In the genomic region with DNA sequence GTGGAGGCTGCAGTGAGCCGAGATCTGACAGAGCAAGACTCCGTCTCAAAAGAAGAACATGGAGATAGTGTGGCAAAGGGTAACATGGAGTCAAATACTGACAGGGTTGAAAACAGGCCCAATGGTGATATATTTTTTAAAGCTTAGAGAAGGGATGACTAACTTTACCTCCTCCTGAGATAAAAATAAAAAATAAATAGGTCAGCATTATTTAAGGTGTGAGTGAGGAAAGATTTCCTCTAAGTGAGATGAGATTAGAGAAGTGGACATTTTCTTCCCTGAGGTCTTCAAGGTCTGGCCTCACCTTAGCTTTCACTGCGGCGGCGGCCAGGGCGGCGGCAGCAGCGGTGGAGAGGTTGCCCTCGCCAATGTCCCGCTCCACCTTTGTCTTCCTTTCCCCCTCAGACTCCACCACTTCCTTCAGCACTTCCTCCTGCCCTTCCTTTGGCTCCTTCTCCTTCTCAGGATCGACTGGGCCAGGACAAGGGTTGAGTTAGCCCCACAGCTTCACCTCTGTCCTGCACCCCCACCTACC, we compare ENCODE assay signal across 30 cellular contexts. TPM values are rescaled to one million over a fixed set of nuclear protein-coding genes. Genes with fewer than 3 reads are reported as not detected.
A peak's percentile ranks its signal among the peaks of the same experiment; 100 is the strongest.
DNase-seq lines count a peak whose midpoint lies in the region; ATAC-seq, FAIRE-seq and TF ChIP-seq lines count a peak whose summit lies in the region.
"Had no signal": no experiment of that assay in that cellular context is flagged by ENCODE, and none has a peak within 500 bp of the region (broad histone marks: within the 10 kb centered on the region; RNA-seq: fewer than 3 reads in every experiment).

No MANE protein-coding gene starts in this region.

- H3K4me3 Mint-ChIP-seq in CD4-positive, alpha-beta memory T cell, result no peak overlapping the region
- H3K4me3 Mint-ChIP-seq in activated CD8-positive, alpha-beta T cell treated with anti-CD3 and anti-CD28 coated beads, Interleukin-2, amount 10 ng/mL, durations not matched to agents 7 days and 5 days, result no peak overlapping the region
- H3K4me3 Mint-ChIP-seq in immature natural killer cell, result no peak overlapping the region

- no peaks in the 10 kb centered on the region for H3K9me3 Mint-ChIP-seq in CD4-positive, alpha-beta memory T cell
- no peaks in the 10 kb centered on the region for H3K9me3 Mint-ChIP-seq in activated CD8-positive, alpha-beta T cell treated with anti-CD3 and anti-CD28 coated beads, Interleukin-2, amount 10 ng/mL, durations not matched to agents 7 days and 5 days (ENCODE audit: insufficient read depth)
- no peaks in the 10 kb centered on the region for H3K9me3 Mint-ChIP-seq in immature natural killer cell

- no peak overlapping the region for H3K4me3 ChIP-seq in A549
- no peak overlapping the region for H3K4me3 ChIP-seq in CD4-positive, alpha-beta memory T cell (ENCODE audit: low read length in 2 of 2)
- H3K4me3 ChIP-seq: heart left ventricle, lung, PC-9, prostate gland, sigmoid colon had no signal

- no peak for TF ChIP-seq RAD21 in A549 (conservative IDR thresholded peaks at IDR 0.05 in 1 of 2, IDR thresholded peaks at IDR 0.05 in 1 of 2)

- CTCF ChIA-PET in A549 (lab: Yijun Ruan, JAX), result interaction anchor here (0.8 to 5.1 kb wide), 4 partner anchors 10 to 50 kb away, joined by 3 to 42 read pairs (median 11); a partner anchor contains a TSS
- CTCF ChIA-PET in CD4-positive, alpha-beta memory T cell (lab: Charles Lee; ENCODE audit: partially characterized antibody), result no interaction called here
- CTCF ChIA-PET in activated CD8-positive, alpha-beta T cell treated with anti-CD3 and anti-CD28 coated beads, Interleukin-2, amount 10 ng/mL, durations not matched to agents 7 days and 5 days (lab: Charles Lee), result no interaction called here

- H3K27me3 Mint-ChIP-seq in CD4-positive, alpha-beta memory T cell, result no peaks in the 10 kb centered on the region
- H3K27me3 Mint-ChIP-seq in activated CD8-positive, alpha-beta T cell treated with anti-CD3 and anti-CD28 coated beads, Interleukin-2, amount 10 ng/mL, durations not matched to agents 7 days and 5 days (ENCODE audit: low read depth), result no peaks in the 10 kb centered on the region
- peaks cover 0 to 10% (median 0%) of the 10 kb centered on the region in 3 donors for H3K27me3 Mint-ChIP-seq in immature natural killer cell (ENCODE audit: low read depth in 3 of 3)

- peaks cover 74% of the 10 kb centered on the region for H3K36me3 ChIP-seq in CD4-positive, alpha-beta memory T cell (ENCODE audit: insufficient read depth, low read length)

- no peaks in the 10 kb centered on the region for H3K4me1 ChIP-seq in A549
- no peaks in the 10 kb centered on the region for H3K4me1 ChIP-seq in CD4-positive, alpha-beta memory T cell (ENCODE audit: insufficient read depth, low read length)
- H3K4me1 ChIP-seq: prostate gland had no signal

- H3K4me1 Mint-ChIP-seq in CD4-positive, alpha-beta memory T cell, result peaks cover 0 to 5% (median 3%) of the 10 kb centered on the region in 4 donors
- peaks cover 1% of the 10 kb centered on the region for H3K4me1 Mint-ChIP-seq in activated CD8-positive, alpha-beta T cell treated with anti-CD3 and anti-CD28 coated beads, Interleukin-2, amount 10 ng/mL, durations not matched to agents 7 days and 5 days (ENCODE audit: low read depth)
- H3K4me1 Mint-ChIP-seq in immature natural killer cell, result peaks cover 0 to 2% of the 10 kb centered on the region in 2 donors

- no peak for TF ChIP-seq POLR2A in A549 (IDR thresholded peaks at IDR 0.05; ENCODE audit: low read length)

- no peak overlapping the region for H3K4me2 ChIP-seq in A549
- H3K4me2 ChIP-seq: PC-9 had no signal

- WGBS in A549 (ENCODE audit: missing lambda C conversion rate), result 93% methylated on average over 11 of the region's 11 CpGs

- no peak for TF ChIP-seq EP300 in A549 (IDR thresholded peaks at IDR 0.05)

- POLR2A ChIA-PET in A549 (lab: Yijun Ruan, JAX), result no interaction called here
- POLR2A ChIA-PET in CD4-positive, alpha-beta memory T cell (lab: Charles Lee; ENCODE audit: partially characterized antibody), result interaction anchor here (0.6 to 1.4 kb wide), 5 partner anchors 10 to 20 kb away, joined by 3 to 5 read pairs (median 3); a partner anchor contains a TSS
- POLR2A ChIA-PET in activated CD8-positive, alpha-beta T cell treated with anti-CD3 and anti-CD28 coated beads, Interleukin-2, amount 10 ng/mL, durations not matched to agents 7 days and 5 days (lab: Charles Lee), result interaction anchor here (0.6 to 2.2 kb wide), 4 partner anchors 10 to 97 kb away, joined by 3 to 6 read pairs (median 3); a partner anchor contains a TSS

- H3K9me3 ChIP-seq in A549, result no peaks in the 10 kb centered on the region
- no peaks in the 10 kb centered on the region for H3K9me3 ChIP-seq in CD4-positive, alpha-beta memory T cell (ENCODE audit: control insufficient read depth in 1 of 2, low read length in 2 of 2)
- H3K9me3 ChIP-seq: heart left ventricle, prostate gland, sigmoid colon had no signal

- H3K27ac ChIP-seq in A549, result no peak overlapping the region
- H3K27ac ChIP-seq in CD4-positive, alpha-beta memory T cell (ENCODE audit: low read depth, low read length), result no peak overlapping the region
- H3K27ac ChIP-seq: heart left ventricle, PC-9, prostate gland, sigmoid colon had no signal

- no peak for ATAC-seq in A549
- ATAC-seq in activated CD8-positive, alpha-beta T cell treated with anti-CD3 and anti-CD28 coated beads, Interleukin-2, amount 10 ng/mL, durations not matched to agents 7 days and 5 days, result no peak
- no peak for ATAC-seq in GM19395 (IDR thresholded peaks at IDR 0.05; ENCODE audit: unreplicated experiment)
- ATAC-seq: heart left ventricle had no signal

- H3K27me3 ChIP-seq in CD4-positive, alpha-beta memory T cell (ENCODE audit: insufficient read depth, low read length), result no peaks in the 10 kb centered on the region
- H3K27me3 ChIP-seq: heart left ventricle, sigmoid colon had no signal

- H3K36me3 Mint-ChIP-seq in CD4-positive, alpha-beta memory T cell, result peaks cover 44 to 78% of the 10 kb centered on the region in 2 donors
- peaks cover 68% of the 10 kb centered on the region for H3K36me3 Mint-ChIP-seq in activated CD8-positive, alpha-beta T cell treated with anti-CD3 and anti-CD28 coated beads, Interleukin-2, amount 10 ng/mL, durations not matched to agents 7 days and 5 days (ENCODE audit: low read depth)
- peaks cover 26 to 50% (median 35%) of the 10 kb centered on the region in 3 donors for H3K36me3 Mint-ChIP-seq in immature natural killer cell

- DNase-seq in A549 (ENCODE audit: low read depth in 1 of 2, low spot score in 1 of 2), result no peak
- no peak for DNase-seq in CD4-positive, alpha-beta memory T cell
- no peak for DNase-seq in activated CD8-positive, alpha-beta T cell treated with anti-CD3 and anti-CD28 coated beads, Interleukin-2, amount 10 ng/mL, durations not matched to agents 7 days and 5 days
- DNase-seq in immature natural killer cell, result no peak
- no peak for DNase-seq in GOT3 (lab: John Stamatoyannopoulos, UW)
- DNase-seq in AML-193 (lab: John Stamatoyannopoulos, UW), result no peak
- no peak for DNase-seq in NCI-H345 treated with DMSO at 0.1 percent for 48 hours (lab: John Stamatoyannopoulos, UW; ENCODE audit: unreplicated experiment)
- DNase-seq: activated CD4-positive, alpha-beta T cell treated with anti-CD3 and anti-CD28 coated beads, Interleukin-2, amount 50 U/mL, for 4 hours; activated CD8-positive, alpha-beta memory T cell treated with anti-CD3 and anti-CD28 coated beads, Interleukin-2, amount 50 U/mL, for 48 hours; activated gamma-delta T cell; amygdala; effector CD8-positive, alpha-beta T cell; heart left ventricle; kidney glomerular epithelial cell; NCI-H1694; NCI-H2171; NCI-H524 treated with DMSO at 0.1 percent for 48 hours; NK-92 treated with Interleukin-12 subunit alpha and Interleukin-12 subunit beta, amount 100 ng/mL, for 24 hours; nucleus accumbens; PC-9; Right ventricle myocardium superior; sigmoid colon; stimulated activated CD4-positive, alpha-beta T cell treated with anti-CD3 and anti-CD28 coated beads, Interleukin-4, amount 100 ng/mL, for 4 hours; stimulated activated naive CD4-positive, alpha-beta T cell; T1000 had no signal

- no peak for FAIRE-seq in A549 (lab: Jason Lieb, UNC)
- FAIRE-seq: bronchial epithelial cell, colon had no signal

- intact Hi-C loops in CD4-positive, alpha-beta memory T cell (cut with micrococcal nuclease), result no loop called here

- no peak for TF ChIP-seq CTCF in A549 (IDR thresholded peaks at IDR 0.05)

- peak overlapping the region in 6 of 7 donors; percentile 32 to 88 (median 72) for H3K27ac Mint-ChIP-seq in CD4-positive, alpha-beta memory T cell
- peak overlapping the region; percentile 54 for H3K27ac Mint-ChIP-seq in activated CD8-positive, alpha-beta T cell treated with anti-CD3 and anti-CD28 coated beads, Interleukin-2, amount 10 ng/mL, durations not matched to agents 7 days and 5 days
- peak overlapping the region in 4 of 6 donors; percentile 31 to 76 (median 62) for H3K27ac Mint-ChIP-seq in immature natural killer cell

RNA-seq across cellular contexts. Expression of a gene that starts 11.1 kb away (rescaled TPM):
- polyA plus RNA-seq in A549 (2011; rRNA removed) (2,280 and 2,307 TPM in 2 replicates), A549 (2017; fragmentation: RNase III; extraction: RNeasy Plus Mini Kit Qiagen cat#74134 plus additional on column Dnase treatment) (3,268 to 3,485 TPM (median 3,270 TPM) in 3 replicates), immature natural killer cell (1,000 to 10,000 TPM; 2,998 to 5,712 (median 4,230) TPM)
- 3,071 and 4,505 TPM in 2 replicates for polyA plus RNA-seq in A549 (2012; cell fraction: cytosol; rRNA removed)
- 1,396 and 2,143 TPM in 2 replicates for polyA plus RNA-seq in A549 (2012; cell fraction: nucleus; rRNA removed)
- 519 and 631 TPM in 2 replicates for polyA minus RNA-seq in A549 (2011; rRNA and poly(A)+ RNA removed)
- total RNA-seq in CD4-positive, alpha-beta memory T cell, result 100 to 1,000 TPM; 567 to 589 TPM
- polyA plus RNA-seq in CD4-positive, alpha-beta memory T cell, result 1,000 to 10,000 TPM; 2,141 to 3,317 TPM
- 1,000 to 10,000 TPM; 1,527 to 1,542 TPM for total RNA-seq in activated CD8-positive, alpha-beta T cell treated with anti-CD3 and anti-CD28 coated beads, Interleukin-2, amount 10 ng/mL, durations not matched to agents 7 days and 5 days

RNA-seq across cellular contexts. Expression of a gene that starts 16.9 kb away (rescaled TPM):
- polyA plus RNA-seq in A549 (2011; rRNA removed) (48.2 and 67.0 TPM in 2 replicates), A549 (2017; fragmentation: RNase III; extraction: RNeasy Plus Mini Kit Qiagen cat#74134 plus additional on column Dnase treatment) (68.6 to 92.7 TPM (median 83.9 TPM) in 3 replicates), immature natural killer cell (10 to 100 TPM in 1 of 3 donors, 1 to 10 TPM in 2; 1.5 to 12.9 (median 9.3) TPM)
- polyA plus RNA-seq in A549 (2012; cell fraction: cytosol; rRNA removed), result 63.4 and 78.3 TPM in 2 replicates
- 30.2 and 41.3 TPM in 2 replicates for polyA plus RNA-seq in A549 (2012; cell fraction: nucleus; rRNA removed)
- polyA minus RNA-seq in A549 (2011; rRNA and poly(A)+ RNA removed), result 21.6 and 24.3 TPM in 2 replicates
- 1 to 10 TPM; 2.6 to 3.4 TPM for total RNA-seq in CD4-positive, alpha-beta memory T cell
- 1 to 10 TPM; 1.8 to 4.8 TPM for polyA plus RNA-seq in CD4-positive, alpha-beta memory T cell
- total RNA-seq in activated CD8-positive, alpha-beta T cell treated with anti-CD3 and anti-CD28 coated beads, Interleukin-2, amount 10 ng/mL, durations not matched to agents 7 days and 5 days, result 10 to 100 TPM; 60.0 to 60.7 TPM

RNA-seq across cellular contexts. Expression of a gene that starts 20.0 kb away (rescaled TPM):
- 83.9 and 109 TPM in 2 replicates for polyA plus RNA-seq in A549 (2011; rRNA removed)
- polyA plus RNA-seq in A549 (2012; cell fraction: cytosol; rRNA removed), result 38.0 and 45.4 TPM in 2 replicates
- 95.2 and 106 TPM in 2 replicates for polyA plus RNA-seq in A549 (2012; cell fraction: nucleus; rRNA removed)
- 48.9 to 57.1 TPM (median 51.9 TPM) in 3 replicates for polyA plus RNA-seq in A549 (2017; fragmentation: RNase III; extraction: RNeasy Plus Mini Kit Qiagen cat#74134 plus additional on column Dnase treatment)
- polyA minus RNA-seq in A549 (2011; rRNA and poly(A)+ RNA removed), result 107 and 130 TPM in 2 replicates
- total RNA-seq in CD4-positive, alpha-beta memory T cell, result 100 to 1,000 TPM; 192 to 199 TPM
- polyA plus RNA-seq in CD4-positive, alpha-beta memory T cell, result 10 to 100 TPM; 27.0 to 90.9 TPM
- total RNA-seq in activated CD8-positive, alpha-beta T cell treated with anti-CD3 and anti-CD28 coated beads, Interleukin-2, amount 10 ng/mL, durations not matched to agents 7 days and 5 days, result 100 to 1,000 TPM; 144 to 154 TPM
- 100 to 1,000 TPM in 1 of 3 donors, 10 to 100 TPM in 2; 25.7 to 118 (median 43.7) TPM for polyA plus RNA-seq in immature natural killer cell

RNA-seq across cellular contexts. Expression of a gene that starts 41.2 kb away (rescaled TPM):
- polyA plus RNA-seq in A549 (2011; rRNA removed) (72.4 and 91.6 TPM in 2 replicates), A549 (2017; fragmentation: RNase III; extraction: RNeasy Plus Mini Kit Qiagen cat#74134 plus additional on column Dnase treatment) (51.4 to 54.2 TPM (median 51.6 TPM) in 3 replicates), immature natural killer cell (100 to 1,000 TPM; 217 to 502 (median 273) TPM)
- 54.6 and 74.3 TPM in 2 replicates for polyA plus RNA-seq in A549 (2012; cell fraction: cytosol; rRNA removed)
- polyA plus RNA-seq in A549 (2012; cell fraction: nucleus; rRNA removed), result 246 and 261 TPM in 2 replicates
- polyA minus RNA-seq in A549 (2011; rRNA and poly(A)+ RNA removed), result 190 and 196 TPM in 2 replicates
- total RNA-seq in CD4-positive, alpha-beta memory T cell, result 100 to 1,000 TPM; 249 to 258 TPM
- polyA plus RNA-seq in CD4-positive, alpha-beta memory T cell, result 100 to 1,000 TPM; 395 to 690 TPM
- total RNA-seq in activated CD8-positive, alpha-beta T cell treated with anti-CD3 and anti-CD28 coated beads, Interleukin-2, amount 10 ng/mL, durations not matched to agents 7 days and 5 days, result 100 to 1,000 TPM; 317 to 333 TPM

RNA-seq across cellular contexts. Expression of a gene that starts 51.2 kb away (rescaled TPM):
- 2.1 and 2.7 TPM in 2 replicates for polyA plus RNA-seq in A549 (2011; rRNA removed)
- polyA plus RNA-seq in A549 (2012; cell fraction: cytosol; rRNA removed), result 1.0 and 1.1 TPM in 2 replicates
- polyA plus RNA-seq in A549 (2012; cell fraction: nucleus; rRNA removed), result 1.5 and 1.9 TPM in 2 replicates
- 2.3 to 3.2 TPM (median 2.7 TPM) in 3 replicates for polyA plus RNA-seq in A549 (2017; fragmentation: RNase III; extraction: RNeasy Plus Mini Kit Qiagen cat#74134 plus additional on column Dnase treatment)
- polyA minus RNA-seq in A549 (2011; rRNA and poly(A)+ RNA removed), result 11.1 TPM in 2 replicates
- total RNA-seq in CD4-positive, alpha-beta memory T cell, result 10 to 100 TPM; 16.3 to 19.6 TPM
- 1 to 10 TPM in 1 of 2 donors, under 1 TPM in 1; 0.27 to 3.9 TPM for polyA plus RNA-seq in CD4-positive, alpha-beta memory T cell
- total RNA-seq in activated CD8-positive, alpha-beta T cell treated with anti-CD3 and anti-CD28 coated beads, Interleukin-2, amount 10 ng/mL, durations not matched to agents 7 days and 5 days, result 10 to 100 TPM in 1 of 2 experiments, 1 to 10 TPM in 1; 9.1 to 10.6 TPM
- 1 to 10 TPM in 2 of 3 donors, under 1 TPM in 1; 0.86 to 4.2 (median 1.3) TPM for polyA plus RNA-seq in immature natural killer cell
